8 cellular contexts compared by ENCODE assay signal in genomic region chr2:111898703-111899514, GRCh38. TPM values are rescaled to one million over a fixed set of nuclear protein-coding genes. Genes with fewer than 3 reads are reported as not detected.
DNase-seq lines count a peak whose midpoint lies in the region; ATAC-seq and TF ChIP-seq lines count a peak whose summit lies in the region.

No MANE protein-coding gene starts in this region.

- peak; percentile 56 for DNase-seq in CMK (ENCODE audit: low read depth)
- peak; percentile 64 for DNase-seq in activated CD8-positive, alpha-beta memory T cell treated with anti-CD3 and anti-CD28 coated beads, Interleukin-2, amount 50 U/mL, for 48 hours
- DNase-seq in fibroblast of mammary gland (ENCODE audit: low read depth) = no peak
- DNase-seq in osteoblast (ENCODE audit: insufficient read length, low spot score, missing footprints) = peak; percentile 83
- DNase-seq in NAMALWA (ENCODE audit: low spot score) = no peak
- no peak for DNase-seq in NCI-H187 treated with DMSO at 0.1 percent for 48 hours (lab: John Stamatoyannopoulos, UW)

- H3K79me2 ChIP-seq in osteoblast (ENCODE audit: insufficient read depth, low read length) = no peaks in the 10 kb centered on the region

- H3K36me3 ChIP-seq in osteoblast (ENCODE audit: insufficient read depth, low read length) = no peaks in the 10 kb centered on the region

- TF ChIP-seq CTCF in fibroblast of mammary gland (conservative IDR thresholded peaks at IDR 0.05; ENCODE audit: control insufficient read depth, insufficient read depth, low read depth, low read length) (no peak), osteoblast (IDR thresholded peaks at IDR 0.05; ENCODE audit: extremely low read depth, low read depth, low read length) (no peak)

- no peaks in the 10 kb centered on the region for H3K9me3 ChIP-seq in osteoblast (ENCODE audit: low read depth, low read length)

- H3K4me3 ChIP-seq in fibroblast of mammary gland (ENCODE audit: control insufficient read depth, low read depth, low read length) (peak overlapping the region; percentile 46), osteoblast (ENCODE audit: insufficient read depth, low read length) (peak overlapping the region; percentile 66)

- ATAC-seq in HG02678 (IDR thresholded peaks at IDR 0.05; ENCODE audit: unreplicated experiment) (peak; percentile 7), HG02571 (IDR thresholded peaks at IDR 0.05; ENCODE audit: unreplicated experiment) (no peak)

- peaks cover 56% of the 10 kb centered on the region for H3K27me3 ChIP-seq in osteoblast (ENCODE audit: insufficient read depth, low read length)

- peak overlapping the region; percentile 76 for H2AFZ ChIP-seq in osteoblast (ENCODE audit: low read length)

- peaks cover 14% of the 10 kb centered on the region for H3K4me1 ChIP-seq in osteoblast (ENCODE audit: insufficient read depth, low read length)

- H3K27ac ChIP-seq in osteoblast (ENCODE audit: low read depth, low read length) = no peak overlapping the region

- H3K4me2 ChIP-seq in osteoblast (ENCODE audit: insufficient read depth, low read length) = peak overlapping the region; percentile 87

- H4K20me1 ChIP-seq in osteoblast (ENCODE audit: insufficient read depth, low read length) = no peaks in the 10 kb centered on the region

RNA-seq across cellular contexts. Expression of gene MERTK, which starts 0.5 kb away (rescaled TPM):
- 0.59 and 0.72 TPM in 2 replicates for total RNA-seq in osteoblast

RNA-seq across cellular contexts. Expression of gene ANAPC1, which starts 14.9 kb away (rescaled TPM):
- 48.1 and 50.1 TPM in 2 replicates for total RNA-seq in osteoblast

Comparison
In these comparisons a context has a peak if more than half of its experiments do, and no peak if none do; other contexts are left out.
1. DNase-seq: peak in CMK (single experiment), activated CD8-positive, alpha-beta memory T cell treated with anti-CD3 and anti-CD28 coated beads, Interleukin-2, amount 50 U/mL, for 48 hours (single experiment) and osteoblast (single experiment); none in fibroblast of mammary gland (single experiment), NAMALWA (single experiment) and NCI-H187 treated with DMSO at 0.1 percent for 48 hours (single experiment).